In genomic region chr4:184287697-184288255, GRCh38 we compare ENCODE assay signal across 7 cellular contexts.
DNase-seq lines count a peak whose midpoint lies in the region; ATAC-seq and TF ChIP-seq lines count a peak whose summit lies in the region.

No MANE protein-coding gene starts in this region.

- TF ChIP-seq CTCF in glutamatergic neuron (IDR thresholded peaks at IDR 0.05; ENCODE audit: partially characterized antibody, unreplicated experiment), result no peak

- H3K27me3 Mint-ChIP-seq in T-helper 2 cell treated with Interferon-gamma antibody and Interleukin-4, amounts not matched to agents 5 μg/mL and 100 μg/mL, for 36 hours (ENCODE audit: low read depth), result no peaks in the 10 kb centered on the region
- no peaks in the 10 kb centered on the region for H3K27me3 Mint-ChIP-seq in glutamatergic neuron (ENCODE audit: unreplicated experiment)

- no peak overlapping the region for H3K27ac Mint-ChIP-seq in T-helper 2 cell treated with Interferon-gamma antibody and Interleukin-4, amounts not matched to agents 5 μg/mL and 100 μg/mL, for 36 hours
- H3K27ac Mint-ChIP-seq in glutamatergic neuron (ENCODE audit: unreplicated experiment), result no peak overlapping the region

- no peak for ATAC-seq in GM18505 (IDR thresholded peaks at IDR 0.05; ENCODE audit: unreplicated experiment)
- ATAC-seq in sciatic nerve, result peak; percentile 88

- no peaks in the 10 kb centered on the region for H3K36me3 Mint-ChIP-seq in T-helper 2 cell treated with Interferon-gamma antibody and Interleukin-4, amounts not matched to agents 5 μg/mL and 100 μg/mL, for 36 hours (ENCODE audit: low read depth)
- H3K36me3 Mint-ChIP-seq in glutamatergic neuron (ENCODE audit: unreplicated experiment), result no peaks in the 10 kb centered on the region

- DNase-seq in T-helper 2 cell treated with Interferon-gamma antibody and Interleukin-4, amounts not matched to agents 5 μg/mL and 100 μg/mL, for 36 hours (ENCODE audit: low spot score), result peak; percentile 5
- DNase-seq in glomerular visceral epithelial cell (ENCODE audit: extremely low spot score) (peak; percentile 51), sciatic nerve (ENCODE audit: low spot score) (peak; percentile 50), glutamatergic neuron (no peak), NCI-H748 (lab: John Stamatoyannopoulos, UW; ENCODE audit: unreplicated experiment) (no peak)
- no peak for DNase-seq in central memory CD4-positive, alpha-beta T cell

- peak overlapping the region; percentile 33 for H3K4me3 Mint-ChIP-seq in T-helper 2 cell treated with Interferon-gamma antibody and Interleukin-4, amounts not matched to agents 5 μg/mL and 100 μg/mL, for 36 hours
- no peak overlapping the region for H3K4me3 Mint-ChIP-seq in glutamatergic neuron (ENCODE audit: unreplicated experiment)

- no peaks in the 10 kb centered on the region for H3K9me3 Mint-ChIP-seq in T-helper 2 cell treated with Interferon-gamma antibody and Interleukin-4, amounts not matched to agents 5 μg/mL and 100 μg/mL, for 36 hours
- no peaks in the 10 kb centered on the region for H3K9me3 Mint-ChIP-seq in glutamatergic neuron (ENCODE audit: unreplicated experiment)

- TF ChIP-seq POLR2A in GM18505 (IDR thresholded peaks at IDR 0.05; ENCODE audit: borderline replicate concordance, extremely low read depth, insufficient read depth, insufficient read length), result peak; percentile 26

- intact Hi-C loops in sciatic nerve (cut with DNase I), result no loop called here

- peaks cover 38% of the 10 kb centered on the region for H3K4me1 Mint-ChIP-seq in T-helper 2 cell treated with Interferon-gamma antibody and Interleukin-4, amounts not matched to agents 5 μg/mL and 100 μg/mL, for 36 hours (ENCODE audit: low read depth)
- no peaks in the 10 kb centered on the region for H3K4me1 Mint-ChIP-seq in glutamatergic neuron (ENCODE audit: low read depth, unreplicated experiment)

Comparison
In these comparisons a context has a peak if more than half of its experiments do, and no peak if none do; other contexts are left out.
1. DNase-seq: peak in T-helper 2 cell treated with Interferon-gamma antibody and Interleukin-4, amounts not matched to agents 5 μg/mL and 100 μg/mL, for 36 hours (single experiment), glomerular visceral epithelial cell (single experiment) and sciatic nerve (single experiment); none in glutamatergic neuron (single experiment), NCI-H748 (single experiment) and central memory CD4-positive, alpha-beta T cell (single experiment).